Comparison of ENCODE assay signal across 14 cellular contexts in the genomic region with DNA sequence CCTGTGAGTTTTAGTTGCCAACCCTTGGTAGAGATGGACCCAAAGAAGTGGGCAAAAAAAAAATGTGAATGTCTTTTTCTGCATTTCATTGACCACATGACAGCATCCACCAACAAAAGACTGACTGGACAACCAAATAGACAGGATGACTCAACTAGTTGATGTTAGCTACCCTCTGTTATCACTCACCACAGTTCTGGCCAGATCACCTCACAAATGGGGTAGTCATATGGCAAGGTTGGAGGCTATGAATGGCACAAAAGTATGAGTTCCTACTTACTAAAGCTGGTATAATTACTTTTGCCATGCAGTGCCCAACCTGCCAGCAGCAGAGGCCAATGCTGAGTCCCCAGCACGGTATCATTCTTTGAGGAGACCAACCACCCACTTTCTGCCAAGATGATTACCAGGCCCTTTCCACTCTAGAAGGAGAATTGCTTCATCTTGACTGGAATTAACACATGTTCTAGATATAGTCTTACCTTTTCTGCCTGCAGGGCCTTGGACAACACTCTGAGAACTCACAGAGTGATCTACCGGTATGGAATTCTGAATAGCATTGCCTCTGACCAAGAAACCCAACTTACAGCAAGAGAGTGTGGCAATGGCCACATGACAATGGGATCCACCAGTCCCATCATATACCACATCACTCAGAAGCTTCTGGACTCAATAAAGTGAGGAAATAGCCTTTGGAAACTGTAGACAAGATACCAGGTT. TPM values are rescaled to one million over a fixed set of nuclear protein-coding genes. Genes with fewer than 3 reads are reported as not detected.
"Had no signal": no experiment of that assay in that cellular context is flagged by ENCODE, and none has a peak within 500 bp of the region (broad histone marks: within the 10 kb centered on the region; RNA-seq: fewer than 3 reads in every experiment).

No MANE protein-coding gene starts in this region.

- H3K9me3 Mint-ChIP-seq: activated CD4-positive, alpha-beta memory T cell treated with anti-CD3 and anti-CD28 coated beads, Interleukin-2, amount 10 ng/mL, durations not matched to agents 7 days and 5 days; activated naive CD8-positive, alpha-beta T cell treated with anti-CD3 and anti-CD28 coated beads, Interleukin-2, amount 50 U/mL, for 24 hours; activated T-cell treated with anti-CD3 and anti-CD28 coated beads, Interleukin-2, amount 50 U/mL, for 72 hours had no signal

- H3K4me1 Mint-ChIP-seq: activated CD4-positive, alpha-beta memory T cell treated with anti-CD3 and anti-CD28 coated beads, Interleukin-2, amount 10 ng/mL, durations not matched to agents 7 days and 5 days; activated naive CD8-positive, alpha-beta T cell treated with anti-CD3 and anti-CD28 coated beads, Interleukin-2, amount 50 U/mL, for 24 hours; naive thymus-derived CD8-positive, alpha-beta T cell had no signal

- H3K27ac Mint-ChIP-seq: activated CD4-positive, alpha-beta memory T cell treated with anti-CD3 and anti-CD28 coated beads, Interleukin-2, amount 10 ng/mL, durations not matched to agents 7 days and 5 days; activated naive CD8-positive, alpha-beta T cell treated with anti-CD3 and anti-CD28 coated beads, Interleukin-2, amount 50 U/mL, for 24 hours; activated T-cell treated with anti-CD3 and anti-CD28 coated beads, Interleukin-2, amount 50 U/mL, for 72 hours had no signal

- H3K4me1 ChIP-seq: lower lobe of right lung, right atrium auricular region, thyroid gland, vagina had no signal

- H3K36me3 ChIP-seq: lower lobe of right lung, neutrophil, right atrium auricular region, thyroid gland, vagina had no signal

- H3K27ac ChIP-seq: lower lobe of right lung, neutrophil, right atrium auricular region, thyroid gland, vagina had no signal

- H3K4me3 ChIP-seq: lower lobe of right lung, right atrium auricular region, thyroid gland, vagina had no signal

- DNase-seq: activated CD4-positive, alpha-beta memory T cell treated with anti-CD3 and anti-CD28 coated beads, Interleukin-2, amount 10 ng/mL, durations not matched to agents 7 days and 5 days; activated CD8-positive, alpha-beta memory T cell treated with anti-CD3 and anti-CD28 coated beads, Interleukin-2, amount 50 U/mL, for 4 hours; activated naive CD4-positive, alpha-beta T cell treated with Interleukin-2 at 50 U/mL for 16 hours; activated naive CD8-positive, alpha-beta T cell treated with anti-CD3 and anti-CD28 coated beads, Interleukin-2, amount 50 U/mL, for 24 hours; activated T-cell treated with anti-CD3 and anti-CD28 coated beads, Interleukin-2, amount 50 U/mL, for 72 hours; left cardiac atrium; lower lobe of right lung; naive thymus-derived CD8-positive, alpha-beta T cell; small intestine; thyroid gland had no signal

- ATAC-seq: activated naive CD8-positive, alpha-beta T cell treated with anti-CD3 and anti-CD28 coated beads, Interleukin-2, amount 50 U/mL, for 24 hours; activated T-cell treated with anti-CD3 and anti-CD28 coated beads, Interleukin-2, amount 50 U/mL, for 72 hours; left cardiac atrium; lower lobe of right lung; naive thymus-derived CD8-positive, alpha-beta T cell had no signal

- H3K4me3 Mint-ChIP-seq: activated CD4-positive, alpha-beta memory T cell treated with anti-CD3 and anti-CD28 coated beads, Interleukin-2, amount 10 ng/mL, durations not matched to agents 7 days and 5 days; activated naive CD8-positive, alpha-beta T cell treated with anti-CD3 and anti-CD28 coated beads, Interleukin-2, amount 50 U/mL, for 24 hours; activated T-cell treated with anti-CD3 and anti-CD28 coated beads, Interleukin-2, amount 50 U/mL, for 72 hours; naive thymus-derived CD8-positive, alpha-beta T cell had no signal

- H3K27me3 ChIP-seq: right atrium auricular region, thyroid gland, vagina had no signal

- H3K9me3 ChIP-seq: lower lobe of right lung, neutrophil, right atrium auricular region, thyroid gland, vagina had no signal

RNA-seq across cellular contexts. Expression of gene TCF7L1, which starts 20.1 kb away (rescaled TPM):
- total RNA-seq: naive thymus-derived CD8-positive, alpha-beta T cell; T-helper 2 cell treated with Interferon-gamma antibody and Interleukin-4, amounts not matched to agents 100 ng/mL and 5 ng/mL, for 36 hours had no signal
